1 cellular context compared by ENCODE assay signal in the genomic region with DNA sequence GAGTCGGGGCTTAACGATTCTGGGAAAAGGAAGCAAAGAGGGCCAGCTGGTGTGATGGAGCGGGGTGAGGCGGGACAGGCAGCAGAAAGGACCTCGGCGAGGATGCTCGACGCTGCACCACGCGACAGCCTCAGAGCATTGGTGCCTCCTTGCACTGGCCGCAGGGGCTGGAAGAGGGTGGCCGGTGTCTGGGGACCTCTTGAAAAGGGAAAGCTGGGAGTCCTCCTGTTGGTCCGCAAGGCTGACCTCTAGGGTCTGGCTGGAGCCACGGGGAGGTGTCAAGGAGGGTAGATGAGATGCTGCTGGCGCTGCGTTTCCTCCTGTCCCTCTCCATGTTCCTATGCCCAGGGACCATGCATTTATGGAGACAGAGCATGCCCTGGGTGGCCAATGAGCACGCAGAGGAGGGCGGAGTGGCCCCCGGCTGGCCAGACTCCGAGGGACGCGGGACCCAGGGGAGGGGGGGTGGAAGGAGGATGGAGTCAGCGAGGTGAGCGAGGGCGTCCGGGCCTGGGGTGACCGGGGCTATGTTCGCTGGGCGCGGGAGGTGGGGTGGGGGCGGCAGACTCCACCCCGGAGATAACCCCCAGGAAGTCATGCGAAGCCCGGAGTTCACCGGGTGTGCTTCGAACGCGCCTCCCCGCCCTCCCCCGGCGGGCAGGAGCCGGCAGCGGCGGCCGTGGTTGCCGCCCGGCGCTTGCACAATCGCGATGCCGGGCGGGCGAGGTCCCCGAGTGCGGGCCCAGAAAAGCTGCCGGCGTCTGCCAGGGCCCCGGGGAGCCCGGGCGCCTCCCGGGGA.
A peak's percentile ranks its signal among the peaks of the same experiment; 100 is the strongest.
TF ChIP-seq lines count a peak whose summit lies in the region.

TSS of gene CYP24A1 (minus strand) at position 334 of the 799 bp plus-strand sequence. CDS start 407 bp downstream, outside the sequence.

TF ChIP-seq in HepG2, 621 proteins besides CTCF, POLR2A, EP300 and RAD21 (continued from another document and continues in another):
- TF ChIP-seq NFAT5 (CRISPR knock-in tag; IDR thresholded peaks at IDR 0.05) (peak; percentile 77; the same call in 1 of the 2 replicates), CSRNP1 (CRISPR knock-in tag; IDR thresholded peaks at IDR 0.05) (peak; percentile 78; the same call in 1 of the 2 replicates), PHF20 (CRISPR knock-in tag; IDR thresholded peaks at IDR 0.05) (no peak), MED1 (CRISPR knock-in tag; IDR thresholded peaks at IDR 0.05) (peak; percentile 41; the same call in 1 of the 2 replicates), PATZ1 (CRISPR knock-in tag; IDR thresholded peaks at IDR 0.05) (peak; percentile 83; the same call in 1 of the 2 replicates), PRPF4 (IDR thresholded peaks at IDR 0.05; ENCODE audit: low read depth, low read length, poor library complexity, severe bottlenecking) (no peak), ZNF253 (CRISPR knock-in tag; IDR thresholded peaks at IDR 0.05; ENCODE audit: borderline replicate concordance) (0 out of 2 replicates have a peak, but pooled peaks have one; percentile 8), GPBP1L1 (CRISPR knock-in tag; IDR thresholded peaks at IDR 0.05) (no peak), ARID5B (CRISPR knock-in tag; IDR thresholded peaks at IDR 0.05) (peak; percentile 45; the same call in 1 of the 2 replicates), MEIS2 (CRISPR knock-in tag; IDR thresholded peaks at IDR 0.05) (0 out of 2 replicates have a peak, but pooled peaks have one; percentile 33), TAF1 (CRISPR knock-in tag; IDR thresholded peaks at IDR 0.05) (peak; percentile 24; the same call in 1 of the 2 replicates), TFDP1 (CRISPR knock-in tag; IDR thresholded peaks at IDR 0.05; ENCODE audit: borderline replicate concordance) (peak; percentile 80; the same call in 1 of the 2 replicates), SOX6 (IDR thresholded peaks at IDR 0.05) (no peak), SOX6 (CRISPR knock-in tag; IDR thresholded peaks at IDR 0.05) (no peak; the same call in 1 of the 2 replicates), ZSCAN9 (CRISPR knock-in tag; IDR thresholded peaks at IDR 0.05; ENCODE audit: borderline replicate concordance) (no peak), ARID4A (CRISPR knock-in tag; IDR thresholded peaks at IDR 0.05; ENCODE audit: borderline replicate concordance) (peak; percentile 29; the same call in 1 of the 2 replicates), ZNF75D (CRISPR knock-in tag; IDR thresholded peaks at IDR 0.05; ENCODE audit: borderline replicate concordance) (no peak; the same call in 1 of the 2 replicates), RXRA (CRISPR knock-in tag; IDR thresholded peaks at IDR 0.05) (no peak), ZSCAN22 (CRISPR knock-in tag; IDR thresholded peaks at IDR 0.05) (no peak), NCOR1 (IDR thresholded peaks at IDR 0.05; ENCODE audit: borderline replicate concordance, low read length) (0 out of 2 replicates have a peak, but pooled peaks have one; percentile 28), JUN (CRISPR knock-in tag; IDR thresholded peaks at IDR 0.05) (no peak), KDM5B (CRISPR knock-in tag; IDR thresholded peaks at IDR 0.05; ENCODE audit: borderline replicate concordance) (peak; percentile 40; the same call in 1 of the 2 replicates), ZNF766 (CRISPR knock-in tag; IDR thresholded peaks at IDR 0.05; ENCODE audit: borderline replicate concordance) (no peak), HNRNPLL (IDR thresholded peaks at IDR 0.05; ENCODE audit: low read depth, low read length, poor library complexity, severe bottlenecking) (peak; percentile 44), ISX (CRISPR knock-in tag; conservative IDR thresholded peaks at IDR 0.05) (0 out of 2 replicates have a peak, but pooled peaks have one; percentile 73), NAIF1 (CRISPR knock-in tag; IDR thresholded peaks at IDR 0.05; ENCODE audit: borderline replicate concordance) (peak; percentile 38; the same call in 1 of the 2 replicates)
- TF ChIP-seq, protein P1, sequence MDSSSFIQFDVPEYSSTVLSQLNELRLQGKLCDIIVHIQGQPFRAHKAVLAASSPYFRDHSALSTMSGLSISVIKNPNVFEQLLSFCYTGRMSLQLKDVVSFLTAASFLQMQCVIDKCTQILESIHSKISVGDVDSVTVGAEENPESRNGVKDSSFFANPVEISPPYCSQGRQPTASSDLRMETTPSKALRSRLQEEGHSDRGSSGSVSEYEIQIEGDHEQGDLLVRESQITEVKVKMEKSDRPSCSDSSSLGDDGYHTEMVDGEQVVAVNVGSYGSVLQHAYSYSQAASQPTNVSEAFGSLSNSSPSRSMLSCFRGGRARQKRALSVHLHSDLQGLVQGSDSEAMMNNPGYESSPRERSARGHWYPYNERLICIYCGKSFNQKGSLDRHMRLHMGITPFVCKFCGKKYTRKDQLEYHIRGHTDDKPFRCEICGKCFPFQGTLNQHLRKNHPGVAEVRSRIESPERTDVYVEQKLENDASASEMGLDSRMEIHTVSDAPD (CRISPR knock-in tag; IDR thresholded peaks at IDR 0.05): 0 out of 2 replicates have a peak, but pooled peaks have one; percentile 22
